In the genomic region with DNA sequence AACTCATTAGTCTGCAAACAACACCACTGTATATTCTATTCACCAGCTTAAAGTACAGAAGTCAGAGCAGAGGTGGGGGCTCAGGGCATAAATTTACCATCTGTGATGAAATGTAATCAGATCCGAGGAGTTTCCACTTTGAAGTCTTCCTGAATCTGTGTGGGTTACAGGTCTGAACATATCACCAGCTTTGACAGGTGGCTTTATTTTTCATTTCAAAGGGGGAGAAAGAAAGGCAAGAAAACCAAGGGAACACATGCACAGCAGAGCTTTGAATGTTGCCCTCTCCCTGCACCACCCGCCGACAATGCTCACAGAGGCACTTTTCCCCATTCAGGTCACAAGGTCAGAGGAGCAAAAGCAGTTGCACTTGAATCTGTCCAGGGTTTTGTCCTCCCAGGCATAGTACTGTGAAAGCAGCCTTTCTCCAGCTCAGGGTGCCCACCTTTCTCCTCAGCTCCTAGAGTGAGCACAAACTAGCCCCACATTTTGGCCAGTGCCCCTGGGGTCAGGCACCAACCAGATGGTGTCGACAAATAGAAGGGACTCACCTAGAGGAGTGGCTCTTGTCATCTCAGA, we compare ENCODE assay signal across 1 cellular context.
TF ChIP-seq lines count a peak whose summit lies in the region.

No MANE protein-coding gene starts in this region.

TF ChIP-seq in HepG2, 621 proteins besides CTCF, POLR2A, EP300 and RAD21 (continued from another document):
- TF ChIP-seq ZNF292 (CRISPR knock-in tag; IDR thresholded peaks at IDR 0.05; ENCODE audit: borderline replicate concordance, low read depth) (0 out of 2 replicates have a peak, but pooled peaks have one; percentile 17), BORCS8-MEF2B (CRISPR knock-in tag; IDR thresholded peaks at IDR 0.05) (0 out of 2 replicates have a peak, but pooled peaks have one; percentile 50), ZNF772 (CRISPR knock-in tag; IDR thresholded peaks at IDR 0.05) (0 out of 2 replicates have a peak, but pooled peaks have one; percentile 30), SIX1 (CRISPR knock-in tag; IDR thresholded peaks at IDR 0.05; ENCODE audit: borderline replicate concordance) (no peak), HDAC1 (CRISPR knock-in tag; IDR thresholded peaks at IDR 0.05) (no peak), HNF4A (CRISPR knock-in tag; IDR thresholded peaks at IDR 0.05) (0 out of 2 replicates have a peak, but pooled peaks have one; percentile 3), NR2F6 (IDR thresholded peaks at IDR 0.05) (peak; percentile 63), NR2F6 (CRISPR knock-in tag; IDR thresholded peaks at IDR 0.05) (peak; percentile 55; the same call in 1 of the 2 replicates)
TF ChIP-seq in HepG2: peak in this region for 8.
